24 cellular contexts compared by ENCODE assay signal in the genomic region with DNA sequence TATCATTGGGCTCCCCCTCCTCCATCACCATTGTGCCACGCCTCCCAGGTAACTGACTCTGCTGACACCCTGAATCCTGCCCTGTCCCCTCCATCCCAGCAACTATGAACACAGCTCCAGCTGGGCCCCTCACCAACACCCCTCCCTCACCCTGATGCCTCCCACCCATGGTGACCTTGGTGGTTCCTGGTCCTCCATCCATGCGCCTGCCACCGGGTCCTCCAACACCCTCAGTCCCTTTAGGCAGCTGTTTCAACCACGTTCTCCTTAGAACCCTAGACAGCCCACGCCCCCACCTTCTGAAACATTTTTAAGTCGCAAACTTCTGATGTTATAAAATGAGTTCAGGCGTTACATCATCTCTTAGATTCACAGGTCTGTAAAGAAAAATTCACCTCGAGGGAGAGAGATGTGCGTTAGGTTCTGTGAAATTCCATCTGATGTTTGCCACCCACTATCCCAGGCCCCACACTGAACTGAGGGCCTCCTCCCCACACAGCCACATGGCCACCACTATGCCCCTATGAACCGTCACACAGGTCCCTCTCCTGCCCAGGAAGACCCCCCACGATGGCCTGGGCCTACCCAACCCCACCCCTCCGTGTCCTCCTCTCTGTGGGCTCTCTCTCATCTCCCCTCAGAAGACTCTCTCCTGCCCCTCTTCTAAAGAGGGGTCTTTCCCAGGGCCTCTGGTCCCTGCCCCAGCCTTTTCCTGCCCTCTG. TPM values are rescaled to one million over a fixed set of nuclear protein-coding genes. Genes with fewer than 3 reads are reported as not detected.
DNase-seq lines count a peak whose midpoint lies in the region; ATAC-seq, FAIRE-seq and TF ChIP-seq lines count a peak whose summit lies in the region.
"Had no signal": no experiment of that assay in that cellular context is flagged by ENCODE, and none has a peak within 500 bp of the region (broad histone marks: within the 10 kb centered on the region; RNA-seq: fewer than 3 reads in every experiment).

No MANE protein-coding gene starts in this region.

- peaks cover 95% of the 10 kb centered on the region for H3K79me2 ChIP-seq in HepG2 (ENCODE audit: insufficient read depth, low read length)

- H3K27ac Mint-ChIP-seq in activated T-helper 17 cell treated with anti-CD3 and anti-CD28 coated beads, Interleukin-2, amount 50 U/mL, for 72 hours: peak overlapping the region; percentile 72
- H3K27ac Mint-ChIP-seq: activated naive CD4-positive, alpha-beta T cell treated with anti-CD3 and anti-CD28 coated beads for 36 hours; CD4-positive, alpha-beta T cell; mesothelial cell of epicardium had no signal

- TF ChIP-seq RAD21 in liver (IDR thresholded peaks at IDR 0.05) (no peak), HepG2 (CRISPR knock-in tag; IDR thresholded peaks at IDR 0.05) (no peak)

- peak overlapping the region in 1 of 2 experiments; percentile 70 for H3K14ac ChIP-seq in mesenchymal stem cell (ENCODE audit: low read length in 2 of 2)

- intact Hi-C loops in HepG2 (cut with micrococcal nuclease; ENCODE audit: unreplicated experiment): no loop called here

- H3K79me1 ChIP-seq in mesenchymal stem cell (replicated peaks; ENCODE audit: low read length, poor library complexity, severe bottlenecking): no peaks in the 10 kb centered on the region

- POLR2A ChIA-PET in HepG2 (lab: Yijun Ruan, JAX): no interaction called here

- H3K4me3 ChIP-seq in liver (ENCODE audit: low read depth in 1 of 3, low read length in 3 of 3) (no peak overlapping the region), HepG2 (replicated peaks in 1 of 3; ENCODE audit: insufficient read depth in 1 of 3, low read depth in 2 of 3, low read length in 3 of 3) (no peak overlapping the region), mesenchymal stem cell (ENCODE audit: insufficient read depth in 1 of 2, low read depth in 1 of 2, low read length in 2 of 2) (no peak overlapping the region), upper lobe of left lung (no peak overlapping the region)
- H3K4me3 ChIP-seq: SJSA1, tibial artery had no signal

- peaks cover 20% of the 10 kb centered on the region for H3K27me3 Mint-ChIP-seq in activated T-helper 17 cell treated with anti-CD3 and anti-CD28 coated beads, Interleukin-2, amount 50 U/mL, for 72 hours

- H3K4me2 ChIP-seq in HepG2 (ENCODE audit: low read depth, low read length) (no peak overlapping the region), mesenchymal stem cell (ENCODE audit: low read length, poor library complexity, severe bottlenecking) (no peak overlapping the region)

- H3K36me3 Mint-ChIP-seq in activated T-helper 17 cell treated with anti-CD3 and anti-CD28 coated beads, Interleukin-2, amount 50 U/mL, for 72 hours (ENCODE audit: low read depth): no peaks in the 10 kb centered on the region
- H3K36me3 Mint-ChIP-seq: mesothelial cell of epicardium had no signal

- no peak overlapping the region for H2BK120ac ChIP-seq in mesenchymal stem cell (ENCODE audit: low read depth, low read length)

- no peak overlapping the region for H2AK5ac ChIP-seq in mesenchymal stem cell (ENCODE audit: low read length, severe bottlenecking)

- H3K36me3 ChIP-seq in liver (ENCODE audit: control insufficient read depth in 4 of 4, insufficient read depth in 3 of 4, low read depth in 1 of 4, low read length in 3 of 4) (peaks cover 0 to 4% (median 0%) of the 10 kb centered on the region in 4 donors), HepG2 (replicated peaks in 1 of 2; ENCODE audit: control insufficient read depth in 1 of 2, insufficient read depth in 2 of 2, low read length in 2 of 2) (peaks cover 0 to 7% of the 10 kb centered on the region in 2 experiments; a peak in 3 of 5 replicates), mesenchymal stem cell (ENCODE audit: control insufficient read depth in 1 of 2, insufficient read depth in 2 of 2, low read depth in 1 of 2, low read length in 2 of 2) (no peaks in the 10 kb centered on the region), upper lobe of left lung (no peaks in the 10 kb centered on the region)
- H3K36me3 ChIP-seq: SJSA1, tibial artery had no signal

- TF ChIP-seq POLR2A in HepG2 (IDR thresholded peaks at IDR 0.05; ENCODE audit: insufficient read depth in 1 of 2, low read depth in 2 of 2, low read length in 2 of 2) (no peak), upper lobe of left lung (IDR thresholded peaks at IDR 0.05) (no peak)

- H2BK12ac ChIP-seq in mesenchymal stem cell (ENCODE audit: low read length in 2 of 2): peak overlapping the region in 1 of 2 experiments; percentile 64

- H2AFZ ChIP-seq in HepG2 (ENCODE audit: low read length) (no peak overlapping the region), mesenchymal stem cell (ENCODE audit: low read depth, low read length) (no peak overlapping the region)

- peaks cover 2 to 68% (median 31%) of the 10 kb centered on the region in 4 donors for H3K4me1 ChIP-seq in liver (ENCODE audit: control insufficient read depth in 4 of 4, insufficient read depth in 4 of 4, low read length in 3 of 4)
- H3K4me1 ChIP-seq in HepG2 (ENCODE audit: insufficient read depth, low read length): peaks cover 61% of the 10 kb centered on the region
- H3K4me1 ChIP-seq in mesenchymal stem cell (ENCODE audit: control insufficient read depth, insufficient read depth, low read depth, low read length): no peaks in the 10 kb centered on the region
- peaks cover 7 to 29% (median 18%) of the 10 kb centered on the region in 4 donors for H3K4me1 ChIP-seq in upper lobe of left lung
- H3K4me1 ChIP-seq: SJSA1, tibial artery had no signal

- H3K4me1 Mint-ChIP-seq in activated T-helper 17 cell treated with anti-CD3 and anti-CD28 coated beads, Interleukin-2, amount 50 U/mL, for 72 hours: peaks cover 17% of the 10 kb centered on the region
- H3K4me1 Mint-ChIP-seq: mesothelial cell of epicardium had no signal

- no peaks in the 10 kb centered on the region for H4K20me1 ChIP-seq in HepG2 (ENCODE audit: insufficient read depth, low read length)

- H3K27me3 ChIP-seq in liver (ENCODE audit: control insufficient read depth in 4 of 4, insufficient read depth in 4 of 4, low read length in 3 of 4) (no peaks in the 10 kb centered on the region), HepG2 (ENCODE audit: control insufficient read depth in 1 of 2, insufficient read depth in 2 of 2, low read length in 2 of 2) (no peaks in the 10 kb centered on the region), mesenchymal stem cell (ENCODE audit: control insufficient read depth in 1 of 2, insufficient read depth in 1 of 2, low read length in 2 of 2) (peaks cover 6 to 7% of the 10 kb centered on the region in 2 experiments), upper lobe of left lung (no peaks in the 10 kb centered on the region)
- H3K27me3 ChIP-seq: SJSA1 had no signal

- H3K4ac ChIP-seq in mesenchymal stem cell (ENCODE audit: low read depth in 1 of 2, low read length in 2 of 2): no peak overlapping the region

- in situ Hi-C loops in HepG2 (cut with HindIII; ENCODE audit: extremely low pct_ligation_motif_present, low pct_unique_long_range_greater_than_20kb): no loop called here

- no peak for TF ChIP-seq EP300 in HepG2 (IDR thresholded peaks at IDR 0.05; ENCODE audit: low read depth in 2 of 2, low read length in 2 of 2)
- TF ChIP-seq EP300 in HepG2 (CRISPR knock-in tag; IDR thresholded peaks at IDR 0.05; ENCODE audit: borderline replicate concordance): no peak
- no peak for TF ChIP-seq EP300 in upper lobe of left lung (IDR thresholded peaks at IDR 0.05)

- H3K9me3 Mint-ChIP-seq in activated T-helper 17 cell treated with anti-CD3 and anti-CD28 coated beads, Interleukin-2, amount 50 U/mL, for 72 hours: no peaks in the 10 kb centered on the region
- H3K9me3 Mint-ChIP-seq: activated naive CD4-positive, alpha-beta T cell treated with anti-CD3 and anti-CD28 coated beads for 36 hours; CD4-positive, alpha-beta T cell; mesothelial cell of epicardium; T-helper 1 cell treated with Interleukin-12 subunit alpha and Interleukin-12 subunit beta and Interleukin-4 antibody, amounts not matched to agents 30 μg/mL and 1 μg/mL, for 36 hours had no signal

- no peak for DNase-seq in HepG2 (ENCODE audit: low spot score)
- DNase-seq in mesenchymal stem cell: no peak
- no peak for DNase-seq in upper lobe of left lung
- DNase-seq in kidney tubule cell (ENCODE audit: low spot score): no peak
- DNase-seq: activated CD8-positive, alpha-beta memory T cell treated with anti-CD3 and anti-CD28 coated beads, Interleukin-2, amount 50 U/mL, for 4 hours; activated naive CD4-positive, alpha-beta T cell treated with anti-CD3 and anti-CD28 coated beads for 36 hours; CD4-positive, alpha-beta T cell; DMS 273 treated with DMSO at 0.1 percent for 48 hours; left cardiac atrium; naive thymus-derived CD4-positive, alpha-beta T cell; NCI-H187 treated with DMSO at 0.1 percent for 48 hours; NCI-H526 treated with DMSO at 0.1 percent for 48 hours; retina; stimulated activated CD4-positive, alpha-beta T cell treated with anti-CD3 and anti-CD28 coated beads, Interleukin-12 subunit alpha, Interleukin-12 subunit beta, amount 100 ng/mL, for 4 hours; stimulated activated CD4-positive, alpha-beta T cell treated with anti-CD3 and anti-CD28 coated beads, Interleukin-4, amount 100 ng/mL, for 24 hours; stimulated activated naive CD4-positive, alpha-beta T cell treated with Interleukin-2 at 50 U/mL for 16 hours; tibial artery had no signal

- FAIRE-seq in HepG2 (lab: Jason Lieb, UNC): no peak
- FAIRE-seq: RCC 7860 had no signal

- H4K8ac ChIP-seq in mesenchymal stem cell (ENCODE audit: low read length): peak overlapping the region; percentile 36

- ATAC-seq in HepG2 (no peak), upper lobe of left lung (ENCODE audit: low FRiP score in 2 of 2) (no peak), GM21786 (IDR thresholded peaks at IDR 0.05; ENCODE audit: unreplicated experiment) (no peak)
- ATAC-seq in activated T-helper 17 cell treated with anti-CD3 and anti-CD28 coated beads, Interleukin-2, amount 50 U/mL, for 72 hours (replicated peaks): no peak
- ATAC-seq: naive thymus-derived CD4-positive, alpha-beta T cell had no signal

- peak overlapping the region in 1 of 2 experiments; percentile 30 for H3K18ac ChIP-seq in mesenchymal stem cell (ENCODE audit: low read depth in 1 of 2, low read length in 2 of 2)

- 93% methylated on average over 12 of the region's 12 CpGs for WGBS in liver
- WGBS in HepG2 (ENCODE audit: low lambda C conversion rate): 95% methylated on average over 12 of the region's 12 CpGs
- 91% methylated on average over 12 of the region's 12 CpGs for WGBS in mesenchymal stem cell
- WGBS in upper lobe of left lung, 2 donors: 90 to 95% methylated on average over 12 of the region's 12 CpGs

- H2BK5ac ChIP-seq in mesenchymal stem cell (ENCODE audit: low read depth, low read length, poor library complexity, severe bottlenecking): no peak overlapping the region

- CTCF ChIA-PET in HepG2 (lab: Yijun Ruan, JAX; ENCODE audit: low intra/inter-chr PET ratio, low total read pairs): no interaction called here

- no peak for TF ChIP-seq CTCF in liver (IDR thresholded peaks at IDR 0.05; ENCODE audit: low read depth, low read length, missing input control)
- no peak for TF ChIP-seq CTCF in HepG2 (CRISPR knock-in tag; IDR thresholded peaks at IDR 0.05)
- no peak for TF ChIP-seq CTCF in upper lobe of left lung (IDR thresholded peaks at IDR 0.05)

- peak overlapping the region; percentile 77 for H4K91ac ChIP-seq in mesenchymal stem cell (ENCODE audit: low read length)

- H3K27ac ChIP-seq in liver (ENCODE audit: low read depth in 1 of 2, low read length in 2 of 2): peak overlapping the region; percentile 62 to 71
- H3K27ac ChIP-seq in HepG2 (ENCODE audit: extremely low read length, insufficient read depth, low read length): no peak overlapping the region
- H3K27ac ChIP-seq in mesenchymal stem cell (ENCODE audit: low read length, poor library complexity, severe bottlenecking): no peak overlapping the region
- peak overlapping the region in 3 of 4 donors; percentile 57 to 67 (median 61) for H3K27ac ChIP-seq in upper lobe of left lung
- H3K27ac ChIP-seq: SJSA1, tibial artery had no signal

- H3K4me3 Mint-ChIP-seq in activated T-helper 17 cell treated with anti-CD3 and anti-CD28 coated beads, Interleukin-2, amount 50 U/mL, for 72 hours: no peak overlapping the region
- H3K4me3 Mint-ChIP-seq: activated naive CD4-positive, alpha-beta T cell treated with anti-CD3 and anti-CD28 coated beads for 36 hours; CD4-positive, alpha-beta T cell; mesothelial cell of epicardium; naive thymus-derived CD4-positive, alpha-beta T cell; T-helper 1 cell treated with Interleukin-12 subunit alpha and Interleukin-12 subunit beta and Interleukin-4 antibody, amounts not matched to agents 30 μg/mL and 1 μg/mL, for 36 hours had no signal

- H2BK15ac ChIP-seq in mesenchymal stem cell (ENCODE audit: low read depth, poor library complexity, severe bottlenecking): peak overlapping the region; percentile 20

- no peak overlapping the region for H3K9ac ChIP-seq in liver (ENCODE audit: low read depth in 1 of 2, low read length in 2 of 2)
- no peak overlapping the region for H3K9ac ChIP-seq in HepG2 (ENCODE audit: insufficient read depth, low read depth, low read length)
- no peak overlapping the region for H3K9ac ChIP-seq in mesenchymal stem cell (ENCODE audit: low read length)

- no peak overlapping the region for H3K23ac ChIP-seq in mesenchymal stem cell (ENCODE audit: low read length in 2 of 2)

- H3K9me3 ChIP-seq in liver (ENCODE audit: control insufficient read depth in 4 of 4, low read length in 3 of 4): no peaks in the 10 kb centered on the region
- H3K9me3 ChIP-seq in HepG2 (ENCODE audit: low read length): no peaks in the 10 kb centered on the region
- H3K9me3 ChIP-seq in mesenchymal stem cell (ENCODE audit: control insufficient read depth, low read length): no peaks in the 10 kb centered on the region
- H3K9me3 ChIP-seq in upper lobe of left lung: no peaks in the 10 kb centered on the region
- H3K9me3 ChIP-seq: SJSA1, tibial artery had no signal

- BruUV-seq in HepG2 (replicated peaks; lab: Mats Ljungman, UMichigan): no TSS peak

RNA-seq across cellular contexts. Expression of gene PCSK6, which starts 29.8 kb away (rescaled TPM):
- 100 to 1,000 TPM; 124 to 398 TPM for total RNA-seq in liver
- polyA plus RNA-seq in liver: 100 to 1,000 TPM in 1 of 2 donors, 10 to 100 TPM in 1; 94.8 to 212 TPM
- 42.5 and 56.5 TPM in 2 replicates for total RNA-seq in HepG2 (2016; rRNA removed; fragmentation: Illumina TruSeq; extraction: Trizol)
- total RNA-seq in HepG2 (2016; cell fraction: cytosol; rRNA removed; fragmentation: Illumina TruSeq; extraction: Trizol; ENCODE audit: low read depth): 71.9 and 81.0 TPM in 2 replicates
- total RNA-seq in HepG2 (2016; cell fraction: insoluble cytoplasmic fraction; rRNA removed; fragmentation: Illumina TruSeq; extraction: Trizol): 34.4 and 55.2 TPM in 2 replicates
- 69.6 and 77.5 TPM in 2 replicates for total RNA-seq in HepG2 (2016; cell fraction: membrane; rRNA removed; fragmentation: Illumina TruSeq; extraction: Trizol)
- total RNA-seq in HepG2 (2016; cell fraction: nucleus; rRNA removed; fragmentation: Illumina TruSeq; extraction: Trizol): 66.0 and 74.7 TPM in 2 replicates
- 155 and 208 TPM in 2 replicates for polyA plus RNA-seq in HepG2 (2011; rRNA removed)
- polyA plus RNA-seq in HepG2 (2011; cell fraction: cytosol; rRNA removed): 113 and 150 TPM in 2 replicates
- 207 and 256 TPM in 2 replicates for polyA plus RNA-seq in HepG2 (2011; cell fraction: nucleus; rRNA removed)
- polyA plus RNA-seq in HepG2 (2012): 61.3 and 94.3 TPM in 2 replicates
- 28.0 and 30.8 TPM in 2 replicates for polyA plus RNA-seq in HepG2 (2016; cell fraction: cytosol; fragmentation: Illumina TruSeq; extraction: Trizol; ENCODE audit: low read depth)
- polyA plus RNA-seq in HepG2 (2016; cell fraction: insoluble cytoplasmic fraction; fragmentation: Illumina TruSeq; extraction: Trizol; ENCODE audit: low read depth): 34.4 and 44.9 TPM in 2 replicates
- polyA plus RNA-seq in HepG2 (2016; cell fraction: membrane; fragmentation: Illumina TruSeq; extraction: Trizol; ENCODE audit: low read depth): 53.8 and 67.9 TPM in 2 replicates
- 84.3 and 88.3 TPM in 2 replicates for polyA plus RNA-seq in HepG2 (2016; cell fraction: nucleus; fragmentation: Illumina TruSeq; extraction: Trizol; ENCODE audit: insufficient read depth, low read depth)
- 65.0 and 447 TPM in 2 replicates for polyA minus RNA-seq in HepG2 (2011; rRNA and poly(A)+ RNA removed; ENCODE audit: low replicate concordance)
- 126 and 149 TPM in 2 replicates for polyA minus RNA-seq in HepG2 (2011; cell fraction: cytosol; rRNA and poly(A)+ RNA removed)
- 126 and 142 TPM in 2 replicates for polyA minus RNA-seq in HepG2 (2011; cell fraction: nucleus; rRNA and poly(A)+ RNA removed)
- 1 to 10 TPM in 1 of 2 donors, under 1 TPM in 1; 0.56 to 1.3 TPM for total RNA-seq in activated T-helper 17 cell treated with anti-CD3 and anti-CD28 coated beads, Interleukin-2, amount 50 U/mL, for 72 hours
- polyA plus RNA-seq in mesenchymal stem cell (2013, experiment 1 of 2): 49.7 TPM
- 51.6 TPM for polyA plus RNA-seq in mesenchymal stem cell (2013, experiment 2 of 2)
- 10 to 100 TPM in 1 of 6 donors, 1 to 10 TPM in 5; 3.1 to 24.4 (median 5.5) TPM for total RNA-seq in upper lobe of left lung

Comparison
In these comparisons a context has a peak if more than half of its experiments do, and no peak if none do; other contexts are left out.
1. H3K27ac ChIP-seq: peak in liver (2 of 2) and upper lobe of left lung (3 of 4); none in HepG2 (single experiment) and mesenchymal stem cell (single experiment).